9 cellular contexts compared by ENCODE assay signal in genomic region chr12:94545937-94546771, GRCh38.
A peak's percentile ranks its signal among the peaks of the same experiment; 100 is the strongest.
DNase-seq lines count a peak whose midpoint lies in the region; ATAC-seq and TF ChIP-seq lines count a peak whose summit lies in the region.
"Had no signal": no experiment of that assay in that cellular context is flagged by ENCODE, and none has a peak within 500 bp of the region (broad histone marks: within the 10 kb centered on the region; RNA-seq: fewer than 3 reads in every experiment).

No MANE protein-coding gene starts in this region.

- H3K36me3 ChIP-seq in GM23248 (ENCODE audit: low read depth) (no peaks in the 10 kb centered on the region), spleen (no peaks in the 10 kb centered on the region)

- no peaks in the 10 kb centered on the region for H3K79me2 ChIP-seq in GM23248 (ENCODE audit: insufficient read depth)

- H3K9me3 ChIP-seq in GM23248 (ENCODE audit: low read depth): no peaks in the 10 kb centered on the region
- H3K9me3 ChIP-seq in spleen: peaks cover 0 to 35% (median 27%) of the 10 kb centered on the region in 8 donors

- H3K4me1 Mint-ChIP-seq in MCF 10A (ENCODE audit: insufficient read depth, unreplicated experiment): peaks cover 5% of the 10 kb centered on the region
- no peaks in the 10 kb centered on the region for H3K4me1 Mint-ChIP-seq in immature natural killer cell

- H3K27ac ChIP-seq in GM23248 (no peak overlapping the region), spleen (no peak overlapping the region)
- H3K27ac ChIP-seq: skin epidermis had no signal

- no peak for ATAC-seq in HG02870 (IDR thresholded peaks at IDR 0.05; ENCODE audit: unreplicated experiment)

- no peaks in the 10 kb centered on the region for H3K27me3 ChIP-seq in GM23248 (replicated peaks; ENCODE audit: insufficient read depth)
- H3K27me3 ChIP-seq in spleen (replicated peaks in 1 of 7): no peaks in the 10 kb centered on the region

- BruUV-seq in MCF 10A (replicated peaks; lab: Mats Ljungman, UMichigan): no TSS peak

- H2AFZ ChIP-seq in GM23248: no peak overlapping the region

- TF ChIP-seq CTCF in MCF 10A (IDR thresholded peaks at IDR 0.05; ENCODE audit: unreplicated experiment) (peak; percentile 84), spleen (IDR thresholded peaks at IDR 0.05 in 8 of 11, conservative IDR thresholded peaks at IDR 0.05 in 3 of 11) (peak; percentile 16 to 76 (median 57))

- no peaks in the 10 kb centered on the region for H3K9me2 ChIP-seq in GM23248 (ENCODE audit: insufficient read depth)

- in situ Hi-C loops in GM23248 (cut with MboI): no loop called here

- 61% methylated on average over 17 of the region's 17 CpGs for WGBS in GM23248 (ENCODE audit: low coverage in 1 of 2, low lambda C conversion rate in 2 of 2, missing lambda C conversion rate in 2 of 2), 2 experiments
- 58 to 73% (median 64%) methylated on average over 16 to 17 of the region's 17 CpGs for WGBS in spleen, 5 donors

- TF ChIP-seq POLR2A in spleen (IDR thresholded peaks at IDR 0.05): no peak

- intact Hi-C loops in MCF 10A (cut with micrococcal nuclease) (loop anchor here (1.0 to 10.0 kb wide), 8 partner anchors 180 to 989 kb away; partner anchors contain the start of gene NR2C1), spleen (cut with DNase I; ENCODE audit: low total_unique reads) (loop anchor here (10.0 kb wide), 1 partner anchor 219 kb away; no protein-coding TSS in a partner anchor)

- H3K9me3 Mint-ChIP-seq in MCF 10A (ENCODE audit: unreplicated experiment) (no peaks in the 10 kb centered on the region), immature natural killer cell (peaks cover 9 to 34% (median 19%) of the 10 kb centered on the region in 6 donors)

- H3K9ac ChIP-seq in GM23248: no peak overlapping the region

- H3K4me1 ChIP-seq in GM23248 (ENCODE audit: insufficient read depth) (no peaks in the 10 kb centered on the region), spleen (no peaks in the 10 kb centered on the region)

- no peak overlapping the region for H3K27ac Mint-ChIP-seq in MCF 10A (ENCODE audit: low read depth, unreplicated experiment)
- no peak overlapping the region for H3K27ac Mint-ChIP-seq in immature natural killer cell

- POLR2A ChIA-PET in MCF 10A (lab: Yijun Ruan, JAX): interaction anchor here (0.8 kb wide), 1 partner anchor 9 kb away, joined by 3 read pairs; no protein-coding TSS in a partner anchor

- H3K27me3 Mint-ChIP-seq in MCF 10A (ENCODE audit: insufficient read depth, unreplicated experiment) (no peaks in the 10 kb centered on the region), immature natural killer cell (ENCODE audit: low read depth in 3 of 3) (peaks cover under 1 to 2% (median 1%) of the 10 kb centered on the region in 3 donors)

- DNase-seq in DMS53 treated with DMSO at 0.1 percent for 48 hours (lab: John Stamatoyannopoulos, UW; ENCODE audit: unreplicated experiment) (peak; percentile 81), GM23248 (peak; percentile 80), NCI-H2171 (lab: John Stamatoyannopoulos, UW) (peak; percentile 42), MCF 10A (ENCODE audit: unreplicated experiment) (peak; percentile 67), immature natural killer cell (peak; percentile 26 to 47 (median 27)), spleen (no peak), DMS114 treated with DMSO at 0.1 percent for 48 hours (lab: John Stamatoyannopoulos, UW; ENCODE audit: unreplicated experiment) (no peak)

- CTCF ChIA-PET in MCF 10A (lab: Yijun Ruan, JAX): interaction anchor here (0.5 to 2.9 kb wide), 15 partner anchors 9 to 1140 kb away, joined by 3 to 19 read pairs (median 4); no protein-coding TSS in a partner anchor

- no peak overlapping the region for H3K4me3 Mint-ChIP-seq in MCF 10A (ENCODE audit: unreplicated experiment)
- no peak overlapping the region for H3K4me3 Mint-ChIP-seq in immature natural killer cell

- H3K4me3 ChIP-seq in GM23248: no peak overlapping the region
- no peak overlapping the region for H3K4me3 ChIP-seq in spleen
- H3K4me3 ChIP-seq: skin epidermis had no signal

- H3F3A ChIP-seq in GM23248 (ENCODE audit: insufficient read depth): no peaks in the 10 kb centered on the region

- H3K36me3 Mint-ChIP-seq in MCF 10A (ENCODE audit: insufficient read depth, unreplicated experiment) (peaks cover 10% of the 10 kb centered on the region), immature natural killer cell (peaks cover 9 to 26% (median 21%) of the 10 kb centered on the region in 3 donors)

- H3K4me2 ChIP-seq in GM23248 (ENCODE audit: unreplicated experiment): no peak overlapping the region

- no peaks in the 10 kb centered on the region for H4K20me1 ChIP-seq in GM23248 (ENCODE audit: insufficient read depth)

Comparison
In these comparisons a context has a peak if more than half of its experiments do, and no peak if none do; other contexts are left out.
1. DNase-seq: peak in DMS53 treated with DMSO at 0.1 percent for 48 hours (single experiment), GM23248 (single experiment), NCI-H2171 (single experiment), MCF 10A (single experiment) and immature natural killer cell (3 of 3); none in spleen (single experiment) and DMS114 treated with DMSO at 0.1 percent for 48 hours (single experiment).